In genomic region chr19:4844348-4845179, GRCh38 we compare ENCODE assay signal across 19 cellular contexts. TPM values are rescaled to one million over a fixed set of nuclear protein-coding genes. Genes with fewer than 3 reads are reported as not detected.
DNase-seq lines count a peak whose midpoint lies in the region; ATAC-seq, FAIRE-seq and TF ChIP-seq lines count a peak whose summit lies in the region.
"Had no signal": no experiment of that assay in that cellular context is flagged by ENCODE, and none has a peak within 500 bp of the region (broad histone marks: within the 10 kb centered on the region; RNA-seq: fewer than 3 reads in every experiment).

No MANE protein-coding gene starts in this region.

- ATAC-seq in right cardiac atrium: peak; percentile 11 to 30
- no peak for ATAC-seq in HG03354 (IDR thresholded peaks at IDR 0.05; ENCODE audit: poor library complexity, severe bottlenecking, unreplicated experiment)
- ATAC-seq: Panc1 had no signal

- H3K4me3 Mint-ChIP-seq in chondrocyte (ENCODE audit: unreplicated experiment): no peak overlapping the region
- H3K4me3 Mint-ChIP-seq: activated naive CD8-positive, alpha-beta T cell treated with anti-CD3 and anti-CD28 coated beads for 36 hours; central memory CD8-positive, alpha-beta T cell had no signal

- 65% methylated on average over 10 of the region's 10 CpGs for WGBS in right cardiac atrium
- WGBS in small intestine, 3 donors: 60 to 73% (median 70%) methylated on average over 10 of the region's 10 CpGs

- peaks cover 32% of the 10 kb centered on the region for H3K36me3 Mint-ChIP-seq in chondrocyte (ENCODE audit: low read depth)

- H3K9me3 ChIP-seq in right cardiac atrium (ENCODE audit: control insufficient read depth, low read length) (no peaks in the 10 kb centered on the region), small intestine (ENCODE audit: control insufficient read depth, low read depth) (no peaks in the 10 kb centered on the region)

- intact Hi-C loops in right cardiac atrium (cut with DNase I): no loop called here

- H3K27me3 ChIP-seq in right cardiac atrium (ENCODE audit: control insufficient read depth, insufficient read depth) (no peaks in the 10 kb centered on the region), small intestine (ENCODE audit: control insufficient read depth in 2 of 2, insufficient read depth in 2 of 2, low read length in 2 of 2) (no peaks in the 10 kb centered on the region)

- H3K4me1 Mint-ChIP-seq in chondrocyte (ENCODE audit: low read depth): peaks cover 21% of the 10 kb centered on the region
- H3K4me1 Mint-ChIP-seq: activated naive CD8-positive, alpha-beta T cell treated with anti-CD3 and anti-CD28 coated beads for 36 hours had no signal

- peak overlapping the region; percentile 59 for H3K27ac Mint-ChIP-seq in chondrocyte (ENCODE audit: unreplicated experiment)
- H3K27ac Mint-ChIP-seq: activated naive CD8-positive, alpha-beta T cell treated with anti-CD3 and anti-CD28 coated beads for 36 hours had no signal

- H3K4me3 ChIP-seq in right cardiac atrium (ENCODE audit: low read length) (no peak overlapping the region), small intestine (ENCODE audit: low read depth in 1 of 2, low read length in 2 of 2) (no peak overlapping the region)

- no peak for TF ChIP-seq CTCF in chondrocyte (IDR thresholded peaks at IDR 0.05)

- no peak overlapping the region for H3K27ac ChIP-seq in right cardiac atrium (ENCODE audit: low read length)
- H3K27ac ChIP-seq in small intestine (ENCODE audit: low read depth in 1 of 2, low read length in 1 of 2): no peak overlapping the region

- H3K4me1 ChIP-seq in right cardiac atrium (ENCODE audit: control insufficient read depth, insufficient read depth, low read length): no peaks in the 10 kb centered on the region
- H3K4me1 ChIP-seq in small intestine (ENCODE audit: control insufficient read depth in 2 of 2, insufficient read depth in 1 of 2, low read depth in 1 of 2, low read length in 1 of 2): no peaks in the 10 kb centered on the region

- FAIRE-seq in small intestine (lab: Jason Lieb, UNC): no peak
- FAIRE-seq: G401.6, H1, urothelium cell line had no signal

- DNase-seq in GM04503 (ENCODE audit: low read depth): peak; percentile 67
- DNase-seq in chondrocyte (ENCODE audit: low spot score): no peak
- DNase-seq in right cardiac atrium: peak in 2 of 3 donors; percentile 40 to 64
- DNase-seq in small intestine: peak; percentile 42
- no peak for DNase-seq in iPS-NIHi11 (ENCODE audit: low spot score)
- DNase-seq in activated CD8-positive, alpha-beta memory T cell treated with anti-CD3 and anti-CD28 coated beads, Interleukin-2, amount 50 U/mL, for 48 hours: no peak
- DNase-seq in activated CD4-positive, CD25-positive, alpha-beta regulatory T cell (lab: John Stamatoyannopoulos, UW): no peak
- DNase-seq: activated naive CD8-positive, alpha-beta T cell treated with anti-CD3 and anti-CD28 coated beads for 36 hours; activated T-cell treated with anti-CD3 and anti-CD28 coated beads for 4 hours; C1 segment of cervical spinal cord; NCI-H146 had no signal

- no peaks in the 10 kb centered on the region for H3K9me3 Mint-ChIP-seq in chondrocyte (ENCODE audit: low read depth)
- H3K9me3 Mint-ChIP-seq: activated naive CD8-positive, alpha-beta T cell treated with anti-CD3 and anti-CD28 coated beads for 36 hours; central memory CD8-positive, alpha-beta T cell had no signal

- no peaks in the 10 kb centered on the region for H3K27me3 Mint-ChIP-seq in chondrocyte (ENCODE audit: low read depth)
- H3K27me3 Mint-ChIP-seq: activated naive CD8-positive, alpha-beta T cell treated with anti-CD3 and anti-CD28 coated beads for 36 hours; central memory CD8-positive, alpha-beta T cell had no signal

- peaks cover 8 to 10% of the 10 kb centered on the region in 2 donors for H3K36me3 ChIP-seq in small intestine (ENCODE audit: control insufficient read depth in 2 of 2, insufficient read depth in 2 of 2, low read length in 2 of 2)

RNA-seq across cellular contexts. Expression of gene TICAM1, which starts 13.1 kb away (rescaled TPM):
- total RNA-seq in chondrocyte (6.8 to 13.2 TPM (median 12.3 TPM) in 3 replicates), right cardiac atrium (1 to 10 TPM; 5.8 to 6.9 (median 6.7) TPM)
- polyA plus RNA-seq in right cardiac atrium (5.3 TPM), small intestine (10 to 100 TPM; 14.3 to 38.0 (median 23.2) TPM)

RNA-seq across cellular contexts. Expression of gene PLIN3, which starts 22.9 kb away (rescaled TPM):
- total RNA-seq in chondrocyte (91.8 to 93.2 TPM (median 93.0 TPM) in 3 replicates), right cardiac atrium (10 to 100 TPM; 26.5 to 32.2 (median 28.5) TPM)
- polyA plus RNA-seq in right cardiac atrium (16.9 TPM), small intestine (100 to 1,000 TPM in 2 of 3 donors, 10 to 100 TPM in 1; 77.3 to 190 (median 173) TPM)

RNA-seq across cellular contexts. Expression of gene FEM1A, which starts 53.0 kb away (rescaled TPM):
- 11.1 to 12.3 TPM (median 11.4 TPM) in 3 replicates for total RNA-seq in chondrocyte
- total RNA-seq in right cardiac atrium: 10 to 100 TPM; 23.4 to 28.3 (median 27.9) TPM
- polyA plus RNA-seq in right cardiac atrium: 20.1 TPM
- polyA plus RNA-seq in small intestine: 1 to 10 TPM; 3.0 to 6.0 (median 3.4) TPM

RNA-seq across cellular contexts. Expression of gene ARRDC5, which starts 58.1 kb away (rescaled TPM):
- total RNA-seq in chondrocyte: 0.41 TPM in 1 of 3 replicates, not detected in the others
- total RNA-seq in right cardiac atrium: under 1 TPM in 1 of 4 donors, not detected in 3; 0.15 TPM
- polyA plus RNA-seq in right cardiac atrium: 0.07 TPM
- under 1 TPM in 1 of 3 donors, not detected in 2; 0.12 TPM for polyA plus RNA-seq in small intestine
- total RNA-seq: H1, LHCN-M2, NCI-H460 had no signal
- polyA plus RNA-seq: H1 had no signal

Comparison
In these comparisons a context has a peak if more than half of its experiments do, and no peak if none do; other contexts are left out.
1. DNase-seq: peak in GM04503 (single experiment), right cardiac atrium (2 of 3) and small intestine (single experiment); none in chondrocyte (single experiment), iPS-NIHi11 (single experiment), activated CD8-positive, alpha-beta memory T cell treated with anti-CD3 and anti-CD28 coated beads, Interleukin-2, amount 50 U/mL, for 48 hours (single experiment) and activated CD4-positive, CD25-positive, alpha-beta regulatory T cell (0 of 4).